Comparison of ENCODE assay signal across 19 cellular contexts in genomic region chr20:64167676-64168075, GRCh38. TPM values are rescaled to one million over a fixed set of nuclear protein-coding genes. Genes with fewer than 3 reads are reported as not detected.
DNase-seq lines count a peak whose midpoint lies in the region; ATAC-seq, FAIRE-seq and TF ChIP-seq lines count a peak whose summit lies in the region.
"Had no signal": no experiment of that assay in that cellular context is flagged by ENCODE, and none has a peak within 500 bp of the region (broad histone marks: within the 10 kb centered on the region; RNA-seq: fewer than 3 reads in every experiment).

No MANE protein-coding gene starts in this region.

- DNase-seq in right cardiac atrium: peak in 2 of 3 donors; percentile 5 to 25
- DNase-seq in left ventricle myocardium inferior: no peak
- peak; percentile 55 for DNase-seq in M059J (ENCODE audit: low read depth)
- DNase-seq in fibroblast of peridontal ligament (ENCODE audit: extremely low read depth): peak; percentile 19
- no peak for DNase-seq in pancreas
- DNase-seq: COR-L47, NCI-H1417 treated with DMSO at 0.1 percent for 48 hours, NCI-H1930, NCI-H510A, SHP77 had no signal

- intact Hi-C loops in right cardiac atrium (cut with DNase I) (no loop called here), left ventricle myocardium inferior (cut with micrococcal nuclease) (no loop called here), pancreas (cut with DNase I) (no loop called here)

- H3K4me1 ChIP-seq in right cardiac atrium (ENCODE audit: control insufficient read depth, insufficient read depth, low read length): no peaks in the 10 kb centered on the region
- H3K4me1 ChIP-seq in left ventricle myocardium inferior: no peaks in the 10 kb centered on the region
- H3K4me1 ChIP-seq in pancreas: no peaks in the 10 kb centered on the region

- FAIRE-seq in pancreas (lab: Jason Lieb, UNC): no peak
- FAIRE-seq: A204.1, H54 had no signal

- H3K36me3 ChIP-seq in left ventricle myocardium inferior (no peaks in the 10 kb centered on the region), pancreas (no peaks in the 10 kb centered on the region)

- H3K27ac ChIP-seq in right cardiac atrium (ENCODE audit: low read length) (no peak overlapping the region), left ventricle myocardium inferior (replicated peaks) (no peak overlapping the region), pancreas (no peak overlapping the region)

- WGBS in right cardiac atrium: 64% methylated on average over 11 of the region's 11 CpGs
- 46 to 53% methylated on average over 11 of the region's 11 CpGs for WGBS in pancreas, 2 donors

- H3K9me3 ChIP-seq in right cardiac atrium (ENCODE audit: control insufficient read depth, low read length) (no peaks in the 10 kb centered on the region), left ventricle myocardium inferior (replicated peaks) (no peaks in the 10 kb centered on the region), pancreas (no peaks in the 10 kb centered on the region)
- H3K9me3 ChIP-seq: SK-N-SH had no signal

- no peak overlapping the region for H3K4me3 ChIP-seq in right cardiac atrium (ENCODE audit: low read length)
- H3K4me3 ChIP-seq in left ventricle myocardium inferior: no peak overlapping the region
- H3K4me3 ChIP-seq in pancreas: no peak overlapping the region

- TF ChIP-seq CTCF in left ventricle myocardium inferior (IDR thresholded peaks at IDR 0.05; ENCODE audit: borderline replicate concordance) (no peak), pancreas (IDR thresholded peaks at IDR 0.05) (no peak)

- H3K27me3 ChIP-seq in right cardiac atrium (ENCODE audit: control insufficient read depth, insufficient read depth) (no peaks in the 10 kb centered on the region), left ventricle myocardium inferior (ENCODE audit: low read depth) (peaks cover 96% of the 10 kb centered on the region), pancreas (peaks cover 0 to 10% (median 0%) of the 10 kb centered on the region in 4 donors)

- ATAC-seq in right cardiac atrium (no peak), HG03175 (IDR thresholded peaks at IDR 0.05; ENCODE audit: unreplicated experiment) (no peak), pancreas (no peak), GM18870 (IDR thresholded peaks at IDR 0.05; ENCODE audit: unreplicated experiment) (no peak), HG02938 (IDR thresholded peaks at IDR 0.05; ENCODE audit: unreplicated experiment) (no peak)

RNA-seq across cellular contexts. Expression of gene MYT1, which starts 3.4 kb away (rescaled TPM):
- total RNA-seq in right cardiac atrium: 1 to 10 TPM in 3 of 4 donors, under 1 TPM in 1; 0.31 to 1.5 (median 1.3) TPM
- 0.57 TPM for polyA plus RNA-seq in right cardiac atrium
- total RNA-seq in left ventricle myocardium inferior: 0.11 TPM
- not detected in 2 replicates for total RNA-seq in M059J (2014; rRNA removed; shearing (Covaris generic))
- under 1 TPM; 0.13 to 0.67 (median 0.37) TPM for total RNA-seq in pancreas
- polyA plus RNA-seq in pancreas: 1 to 10 TPM in 1 of 2 donors, under 1 TPM in 1; 0.76 to 5.1 TPM
- total RNA-seq: HFFc6; T-helper 1 cell treated with Interleukin-12 subunit alpha and Interleukin-12 subunit beta and Interleukin-4 antibody, amounts not matched to agents 30 ng/mL and 1 ng/mL, for 36 hours had no signal
- polyA plus RNA-seq: CD14-positive monocyte had no signal

Comparison
In these comparisons a context has a peak if more than half of its experiments do, and no peak if none do; other contexts are left out.
1. DNase-seq: peak in right cardiac atrium (2 of 3), M059J (single experiment) and fibroblast of peridontal ligament (single experiment); none in left ventricle myocardium inferior (single experiment) and pancreas (0 of 6).